8 cellular contexts compared by ENCODE assay signal in the genomic region with DNA sequence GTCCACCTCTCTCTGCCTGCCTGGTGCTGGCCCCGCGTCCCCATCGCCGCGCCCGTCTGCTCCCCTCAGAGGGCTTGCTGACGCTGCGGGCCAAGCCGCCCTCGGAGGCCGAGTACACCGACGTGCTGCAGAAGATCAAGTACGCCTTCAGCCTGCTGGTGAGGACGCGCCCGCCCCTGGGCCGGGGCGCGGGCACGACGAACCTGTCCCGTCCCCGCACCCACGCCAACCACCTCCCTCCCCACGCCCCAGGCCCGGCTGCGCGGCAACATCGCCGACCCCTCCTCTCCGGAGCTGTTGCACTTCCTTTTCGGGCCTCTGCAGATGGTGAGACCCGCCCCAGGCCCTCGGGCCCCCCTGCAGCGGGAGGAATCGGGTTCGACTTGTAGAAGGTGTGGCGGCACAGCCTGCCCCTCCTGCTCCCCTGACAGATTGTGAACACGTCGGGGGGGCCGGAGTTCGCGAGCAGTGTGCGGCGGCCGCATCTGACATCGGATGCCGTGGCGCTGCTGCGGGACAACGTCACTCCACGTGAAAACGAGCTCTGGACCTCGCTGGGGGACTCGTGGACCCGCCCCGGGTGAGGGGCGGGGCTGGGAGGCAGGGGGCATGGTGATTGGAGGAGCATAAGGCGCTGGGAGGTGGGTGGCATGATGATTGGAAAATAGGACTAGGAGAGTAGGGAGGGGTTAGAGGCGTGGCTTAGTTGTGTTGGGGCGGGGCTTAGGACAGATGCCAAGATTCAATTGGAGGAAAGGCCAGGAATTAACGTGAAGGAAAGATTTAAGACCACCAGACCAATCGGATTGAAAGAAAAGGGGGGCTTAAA. TPM values are rescaled to one million over a fixed set of nuclear protein-coding genes. Genes with fewer than 3 reads are reported as not detected.
A peak's percentile ranks its signal among the peaks of the same experiment; 100 is the strongest.
DNase-seq lines count a peak whose midpoint lies in the region; ATAC-seq, FAIRE-seq and TF ChIP-seq lines count a peak whose summit lies in the region.

No MANE protein-coding gene starts in this region.

- intact Hi-C loops in heart right ventricle (cut with DNase I) (no loop called here), cardiac septum (cut with DNase I) (no loop called here), esophagus squamous epithelium (cut with DNase I) (no loop called here), lower leg skin (cut with DNase I; ENCODE audit: low total_unique reads) (no loop called here)

- TF ChIP-seq CTCF in heart right ventricle (IDR thresholded peaks at IDR 0.05) (no peak), esophagus squamous epithelium (IDR thresholded peaks at IDR 0.05) (no peak), lower leg skin (IDR thresholded peaks at IDR 0.05) (no peak)

- DNase-seq in heart right ventricle, result peak in 1 of 2 donors; percentile 47
- no peak for DNase-seq in cardiac septum (ENCODE audit: low spot score)
- peak; percentile 80 for DNase-seq in activated CD4-positive, alpha-beta T cell treated with anti-CD3 and anti-CD28 coated beads for 48 hours
- DNase-seq in esophagus squamous epithelium (lab: John Stamatoyannopoulos, UW), result no peak
- DNase-seq in small intestine, result peak; percentile 31
- no peak for DNase-seq in lower leg skin (ENCODE audit: low spot score in 2 of 2)
- no peak for DNase-seq in NCI-H187 treated with DMSO at 0.1 percent for 48 hours (lab: John Stamatoyannopoulos, UW)

- no peak for TF ChIP-seq POLR2A in esophagus squamous epithelium (IDR thresholded peaks at IDR 0.05)
- TF ChIP-seq POLR2A in lower leg skin (IDR thresholded peaks at IDR 0.05), result no peak

- FAIRE-seq in small intestine (lab: Jason Lieb, UNC), result no peak

- H3K27me3 ChIP-seq in heart right ventricle, result peaks cover 31 to 85% (median 77%) of the 10 kb centered on the region in 7 donors
- peaks cover 0 to 91% (median 21%) of the 10 kb centered on the region in 4 donors for H3K27me3 ChIP-seq in esophagus squamous epithelium
- H3K27me3 ChIP-seq in small intestine (ENCODE audit: control insufficient read depth in 2 of 2, insufficient read depth in 2 of 2, low read length in 2 of 2), result peaks cover 0 to 5% of the 10 kb centered on the region in 2 donors

- no peak overlapping the region for H3K27ac ChIP-seq in heart right ventricle
- peak overlapping the region; percentile 2 to 69 (median 25) for H3K27ac ChIP-seq in esophagus squamous epithelium
- no peak overlapping the region for H3K27ac ChIP-seq in small intestine (ENCODE audit: low read depth in 1 of 2, low read length in 1 of 2)

- H3K4me3 ChIP-seq in heart right ventricle (peak overlapping the region in 8 of 10 donors; percentile 25 to 66 (median 54)), esophagus squamous epithelium (peak overlapping the region; percentile 13 to 75 (median 52)), small intestine (ENCODE audit: low read depth in 1 of 2, low read length in 2 of 2) (peak overlapping the region in 1 of 2 donors; percentile 16), lower leg skin (ENCODE audit: low read depth, poor library complexity, severe bottlenecking) (no peak overlapping the region)

- peaks cover 6 to 44% (median 31%) of the 10 kb centered on the region in 9 donors for H3K4me1 ChIP-seq in heart right ventricle
- peaks cover 34 to 52% (median 36%) of the 10 kb centered on the region in 3 donors for H3K4me1 ChIP-seq in esophagus squamous epithelium
- peaks cover 0 to 7% of the 10 kb centered on the region in 2 donors for H3K4me1 ChIP-seq in small intestine (ENCODE audit: control insufficient read depth in 2 of 2, insufficient read depth in 1 of 2, low read depth in 1 of 2, low read length in 1 of 2)

- WGBS in heart right ventricle, 2 donors, result 5 to 6% methylated on average over 63 to 64 of the region's 64 CpGs
- 14 to 20% methylated on average over 9 to 11 of the region's 64 CpGs for WGBS in esophagus squamous epithelium, 2 donors
- 10 to 18% (median 13%) methylated on average over 58 to 64 of the region's 64 CpGs for WGBS in small intestine, 3 donors
- 4 to 13% methylated on average over 29 to 58 of the region's 64 CpGs for WGBS in lower leg skin, 2 donors

- no peaks in the 10 kb centered on the region for H3K9me3 ChIP-seq in heart right ventricle
- H3K9me3 ChIP-seq in esophagus squamous epithelium, result no peaks in the 10 kb centered on the region
- no peaks in the 10 kb centered on the region for H3K9me3 ChIP-seq in small intestine (ENCODE audit: control insufficient read depth, low read depth)

- ATAC-seq in heart right ventricle, result peak in 1 of 8 donors; percentile 7
- no peak for ATAC-seq in HG03139 (IDR thresholded peaks at IDR 0.05; ENCODE audit: unreplicated experiment)

- H3K36me3 ChIP-seq in heart right ventricle (no peaks in the 10 kb centered on the region), esophagus squamous epithelium (peaks cover 0 to 5% (median 0%) of the 10 kb centered on the region in 3 donors), small intestine (ENCODE audit: control insufficient read depth in 2 of 2, insufficient read depth in 2 of 2, low read length in 2 of 2) (no peaks in the 10 kb centered on the region)

RNA-seq across cellular contexts. Expression of a gene that starts 6.6 kb away (rescaled TPM):
- total RNA-seq in heart right ventricle, result 1 to 10 TPM in 5 of 10 donors, under 1 TPM in 4, not detected in 1; 0.53 to 2.7 (median 1.1) TPM
- polyA plus RNA-seq in heart right ventricle, result 1 to 10 TPM; 3.7 to 7.9 TPM
- total RNA-seq in cardiac septum, result 1.9 TPM
- total RNA-seq in esophagus squamous epithelium, result 100 to 1,000 TPM; 151 to 341 (median 286) TPM
- polyA plus RNA-seq in small intestine, result 10 to 100 TPM; 17.2 to 23.8 (median 21.0) TPM
- total RNA-seq in lower leg skin, result 100 to 1,000 TPM; 394 to 678 (median 540) TPM

RNA-seq across cellular contexts. Expression of a gene that starts 19.3 kb away (rescaled TPM):
- total RNA-seq in heart right ventricle (10 to 100 TPM; 32.4 to 72.0 (median 54.5) TPM), cardiac septum (43.4 TPM), esophagus squamous epithelium (10 to 100 TPM; 32.2 to 68.0 (median 41.4) TPM), lower leg skin (100 to 1,000 TPM in 3 of 4 donors, 10 to 100 TPM in 1; 93.2 to 146 (median 134) TPM)
- polyA plus RNA-seq in heart right ventricle (10 to 100 TPM; 21.4 to 36.1 TPM), small intestine (10 to 100 TPM; 21.3 to 28.4 (median 23.0) TPM)

RNA-seq across cellular contexts. Expression of a gene that starts 35.2 kb away (rescaled TPM):
- total RNA-seq in heart right ventricle, result 100 to 1,000 TPM; 134 to 242 (median 193) TPM
- polyA plus RNA-seq in heart right ventricle, result 100 to 1,000 TPM; 223 to 283 TPM
- 215 TPM for total RNA-seq in cardiac septum
- total RNA-seq in esophagus squamous epithelium, result 10 to 100 TPM; 35.1 to 89.1 (median 43.7) TPM
- 100 to 1,000 TPM in 2 of 3 donors, 10 to 100 TPM in 1; 96.6 to 192 (median 166) TPM for polyA plus RNA-seq in small intestine
- 100 to 1,000 TPM in 1 of 4 donors, 10 to 100 TPM in 3; 55.5 to 103 (median 79.4) TPM for total RNA-seq in lower leg skin

RNA-seq across cellular contexts. Expression of a gene that starts 44.2 kb away (rescaled TPM):
- total RNA-seq in heart right ventricle (under 1 TPM; 0.37 to 0.73 (median 0.46) TPM), cardiac septum (0.65 TPM), esophagus squamous epithelium (not detected), lower leg skin (1 to 10 TPM in 2 of 4 donors, under 1 TPM in 2; 0.49 to 8.5 (median 1.3) TPM)
- polyA plus RNA-seq in heart right ventricle (1 to 10 TPM in 1 of 2 donors, under 1 TPM in 1; 0.58 to 1.5 TPM), small intestine (under 1 TPM in 1 of 3 donors, not detected in 2; 0.15 TPM)

Comparison
In these comparisons a context has a peak if more than half of its experiments do, and no peak if none do; other contexts are left out.
1. DNase-seq: peak in activated CD4-positive, alpha-beta T cell treated with anti-CD3 and anti-CD28 coated beads for 48 hours (single experiment) and small intestine (single experiment); none in cardiac septum (single experiment), esophagus squamous epithelium (single experiment), lower leg skin (0 of 2) and NCI-H187 treated with DMSO at 0.1 percent for 48 hours (single experiment).
2. H3K27ac ChIP-seq: peak in esophagus squamous epithelium (4 of 4); none in heart right ventricle (0 of 10) and small intestine (0 of 2).
3. RNA of a gene that starts 6.6 kb away (total RNA-seq): 394 to 678 TPM in lower leg skin and 151 to 341 TPM in esophagus squamous epithelium; 1.9 TPM in cardiac septum (single experiment) and 0.53 to 2.7 TPM in heart right ventricle; every median in the first group is over 10 times any median in the second.